8 cellular contexts compared by ENCODE assay signal in genomic region chr20:45934046-45934586, GRCh38. TPM values are rescaled to one million over a fixed set of nuclear protein-coding genes. Genes with fewer than 3 reads are reported as not detected.
DNase-seq lines count a peak whose midpoint lies in the region; ATAC-seq and TF ChIP-seq lines count a peak whose summit lies in the region.

No MANE protein-coding gene starts in this region.

- DNase-seq in G401 (ENCODE audit: low spot score) = peak; percentile 83
- peak; percentile 90 for DNase-seq in Karpas-422
- peak in 2 of 3 experiments; percentile 18 to 40 for DNase-seq in effector memory CD8-positive, alpha-beta T cell
- no peak for DNase-seq in mesothelial cell of epicardium (ENCODE audit: low spot score in 2 of 2, unreplicated experiment in 2 of 2)
- DNase-seq in tibial artery = peak; percentile 57 to 87

- intact Hi-C loops in tibial artery (cut with DNase I; ENCODE audit: low total_unique reads) = loop anchor here (1.0 to 5.0 kb wide), 2 partner anchors 42 to 143 kb away; partner anchors contain the start of genes CTSA, DNTTIP1, NEURL2 and WFDC3

- peak overlapping the region; percentile 91 for H3K4me3 Mint-ChIP-seq in T-helper 1 cell treated with Interleukin-12 subunit alpha and Interleukin-12 subunit beta and Interleukin-4 antibody, amounts not matched to agents 30 μg/mL and 1 μg/mL, for 36 hours
- H3K4me3 Mint-ChIP-seq in effector memory CD8-positive, alpha-beta T cell = peak overlapping the region; percentile 98 to 99
- H3K4me3 Mint-ChIP-seq in mesothelial cell of epicardium = peak overlapping the region; percentile 97

- H3K36me3 ChIP-seq in Karpas-422 (ENCODE audit: insufficient read depth, low read length) = peaks cover 7% of the 10 kb centered on the region; the same call in 1 of the 2 replicates
- peaks cover 14 to 21% (median 20%) of the 10 kb centered on the region in 3 donors for H3K36me3 ChIP-seq in tibial artery

- H3K9ac ChIP-seq in Karpas-422 (ENCODE audit: low read length) = peak overlapping the region; percentile 99

- peak overlapping the region; percentile 87 for H3K27ac ChIP-seq in Karpas-422 (ENCODE audit: low read length)
- peak overlapping the region; percentile 98 to 99 for H3K27ac ChIP-seq in tibial artery

- in situ Hi-C loops in G401 (cut with HindIII; ENCODE audit: low sequenced_read_pairs) = no loop called here

- no peaks in the 10 kb centered on the region for H3K9me3 Mint-ChIP-seq in T-helper 1 cell treated with Interleukin-12 subunit alpha and Interleukin-12 subunit beta and Interleukin-4 antibody, amounts not matched to agents 30 μg/mL and 1 μg/mL, for 36 hours
- no peaks in the 10 kb centered on the region for H3K9me3 Mint-ChIP-seq in effector memory CD8-positive, alpha-beta T cell
- H3K9me3 Mint-ChIP-seq in mesothelial cell of epicardium = no peaks in the 10 kb centered on the region

- H3K79me2 ChIP-seq in Karpas-422 (ENCODE audit: low read length) = peaks cover 31% of the 10 kb centered on the region

- H4K20me1 ChIP-seq in Karpas-422 (ENCODE audit: insufficient read depth, low read depth, low read length) = no peaks in the 10 kb centered on the region

- H3K9me3 ChIP-seq in Karpas-422 (ENCODE audit: low read length) (no peaks in the 10 kb centered on the region), tibial artery (no peaks in the 10 kb centered on the region)

- peaks cover 17% of the 10 kb centered on the region for H3K36me3 Mint-ChIP-seq in T-helper 1 cell treated with Interleukin-12 subunit alpha and Interleukin-12 subunit beta and Interleukin-4 antibody, amounts not matched to agents 30 μg/mL and 1 μg/mL, for 36 hours (ENCODE audit: low read depth)
- H3K36me3 Mint-ChIP-seq in effector memory CD8-positive, alpha-beta T cell (ENCODE audit: insufficient read depth) = peaks cover 53% of the 10 kb centered on the region
- H3K36me3 Mint-ChIP-seq in mesothelial cell of epicardium = peaks cover 12% of the 10 kb centered on the region

- peak overlapping the region; percentile 98 for H3K27ac Mint-ChIP-seq in T-helper 1 cell treated with Interleukin-12 subunit alpha and Interleukin-12 subunit beta and Interleukin-4 antibody, amounts not matched to agents 30 μg/mL and 1 μg/mL, for 36 hours
- peak overlapping the region; percentile 97 to 99 for H3K27ac Mint-ChIP-seq in effector memory CD8-positive, alpha-beta T cell
- peak overlapping the region; percentile 99 for H3K27ac Mint-ChIP-seq in mesothelial cell of epicardium

- TF ChIP-seq CTCF in mesothelial cell of epicardium (IDR thresholded peaks at IDR 0.05; ENCODE audit: unreplicated experiment) (no peak), tibial artery (IDR thresholded peaks at IDR 0.05) (no peak)

- ATAC-seq in GM21717 (IDR thresholded peaks at IDR 0.05; ENCODE audit: unreplicated experiment) = peak; percentile 27
- ATAC-seq in effector memory CD8-positive, alpha-beta T cell (replicated peaks) = peak; percentile 4
- no peak for ATAC-seq in HG03469 (IDR thresholded peaks at IDR 0.05; ENCODE audit: unreplicated experiment)

- peak overlapping the region; percentile 75; the same call in 1 of the 2 replicates for H2AFZ ChIP-seq in Karpas-422 (ENCODE audit: low read length)

- H3K4me1 Mint-ChIP-seq in T-helper 1 cell treated with Interleukin-12 subunit alpha and Interleukin-12 subunit beta and Interleukin-4 antibody, amounts not matched to agents 30 μg/mL and 1 μg/mL, for 36 hours (ENCODE audit: low read depth) = peaks cover 19% of the 10 kb centered on the region
- H3K4me1 Mint-ChIP-seq in effector memory CD8-positive, alpha-beta T cell (ENCODE audit: low read depth in 2 of 2) = peaks cover 21% of the 10 kb centered on the region in 2 donors
- peaks cover 17% of the 10 kb centered on the region for H3K4me1 Mint-ChIP-seq in mesothelial cell of epicardium

- H3K9me2 ChIP-seq in Karpas-422 (replicated peaks; ENCODE audit: insufficient read depth, low read length) = no peaks in the 10 kb centered on the region

- H3K4me2 ChIP-seq in Karpas-422 (ENCODE audit: low read depth, low read length, poor library complexity, severe bottlenecking) = peak overlapping the region; percentile 94

- H3K4me1 ChIP-seq in Karpas-422 (ENCODE audit: low read length) = peaks cover 11% of the 10 kb centered on the region
- peaks cover 0 to 26% (median 16%) of the 10 kb centered on the region in 4 donors for H3K4me1 ChIP-seq in tibial artery

- H3K4me3 ChIP-seq in Karpas-422 (ENCODE audit: low read length) = peak overlapping the region; percentile 95
- H3K4me3 ChIP-seq in tibial artery = peak overlapping the region; percentile 72 to 90

- no peaks in the 10 kb centered on the region for H3K27me3 Mint-ChIP-seq in T-helper 1 cell treated with Interleukin-12 subunit alpha and Interleukin-12 subunit beta and Interleukin-4 antibody, amounts not matched to agents 30 μg/mL and 1 μg/mL, for 36 hours (ENCODE audit: low read depth)
- no peaks in the 10 kb centered on the region for H3K27me3 Mint-ChIP-seq in effector memory CD8-positive, alpha-beta T cell
- no peaks in the 10 kb centered on the region for H3K27me3 Mint-ChIP-seq in mesothelial cell of epicardium (ENCODE audit: low read depth)

- H3K27me3 ChIP-seq in Karpas-422 (ENCODE audit: low read length) = no peaks in the 10 kb centered on the region
- H3K27me3 ChIP-seq in tibial artery = no peaks in the 10 kb centered on the region

RNA-seq across cellular contexts. Expression of gene PCIF1, which starts 0.4 kb away (rescaled TPM):
- total RNA-seq in G401 (2014; rRNA removed; shearing (Covaris generic)) = 11.6 and 17.7 TPM in 2 replicates
- 10.0 and 12.0 TPM in 2 replicates for total RNA-seq in Karpas-422 (2014; rRNA removed; shearing (Covaris generic); ENCODE audit: low replicate concordance)
- 43.7 to 45.2 TPM (median 44.4 TPM) in 3 replicates for total RNA-seq in mesothelial cell of epicardium

RNA-seq across cellular contexts. Expression of gene PLTP, which starts 22.2 kb away (rescaled TPM):
- total RNA-seq in G401 (2014; rRNA removed; shearing (Covaris generic)) = 129 and 156 TPM in 2 replicates
- 19.8 and 29.0 TPM in 2 replicates for total RNA-seq in Karpas-422 (2014; rRNA removed; shearing (Covaris generic); ENCODE audit: low replicate concordance)
- total RNA-seq in mesothelial cell of epicardium = 54.6 to 58.1 TPM (median 55.5 TPM) in 3 replicates

RNA-seq across cellular contexts. Expression of gene ZNF335, which starts 37.9 kb away (rescaled TPM):
- 7.2 and 11.1 TPM in 2 replicates for total RNA-seq in G401 (2014; rRNA removed; shearing (Covaris generic))
- 13.2 and 20.3 TPM in 2 replicates for total RNA-seq in Karpas-422 (2014; rRNA removed; shearing (Covaris generic); ENCODE audit: low replicate concordance)
- total RNA-seq in mesothelial cell of epicardium = 31.1 to 33.5 TPM (median 31.6 TPM) in 3 replicates

RNA-seq across cellular contexts. Expression of gene CTSA, which starts 43.0 kb away (rescaled TPM):
- 20.7 and 28.9 TPM in 2 replicates for total RNA-seq in G401 (2014; rRNA removed; shearing (Covaris generic))
- total RNA-seq in Karpas-422 (2014; rRNA removed; shearing (Covaris generic); ENCODE audit: low replicate concordance) = 39.5 and 52.9 TPM in 2 replicates
- 74.4 to 86.7 TPM (median 78.8 TPM) in 3 replicates for total RNA-seq in mesothelial cell of epicardium

RNA-seq across cellular contexts. Expression of gene NEURL2, which starts 43.1 kb away (rescaled TPM):
- 6.6 and 7.0 TPM in 2 replicates for total RNA-seq in G401 (2014; rRNA removed; shearing (Covaris generic))
- total RNA-seq in Karpas-422 (2014; rRNA removed; shearing (Covaris generic); ENCODE audit: low replicate concordance) = 3.1 and 4.3 TPM in 2 replicates
- 7.2 to 8.3 TPM (median 8.1 TPM) in 3 replicates for total RNA-seq in mesothelial cell of epicardium

Comparison
In these comparisons a context has a peak if more than half of its experiments do, and no peak if none do; other contexts are left out.
1. DNase-seq: peak in G401 (single experiment), Karpas-422 (single experiment), effector memory CD8-positive, alpha-beta T cell (2 of 3) and tibial artery (2 of 2); none in mesothelial cell of epicardium (0 of 2).
2. Peak in every context shown above with its lines, with median percentiles within 50 percentile points of each other: H3K27ac Mint-ChIP-seq and H3K4me3 Mint-ChIP-seq.